Comparison of ENCODE assay signal across 1 cellular context in genomic region chr1:67647036-67647798, GRCh38.
TF ChIP-seq lines count a peak whose summit lies in the region.

No MANE protein-coding gene starts in this region.

TF ChIP-seq in GM23338, 12 proteins besides CTCF, POLR2A, EP300 and RAD21 (continued from another document):
- TF ChIP-seq ZNF462 (CRISPR knock-in tag; IDR thresholded peaks at IDR 0.05) (no peak), ZNF114 (CRISPR knock-in tag; IDR thresholded peaks at IDR 0.05) (no peak), EZH2 (IDR thresholded peaks at IDR 0.05; ENCODE audit: low read depth, unreplicated experiment) (no peak), CREB1 (CRISPR knock-in tag; IDR thresholded peaks at IDR 0.05; ENCODE audit: low read depth) (no peak), STAT1 (IDR thresholded peaks at IDR 0.05; ENCODE audit: unreplicated experiment) (no peak), ZNF331 (CRISPR knock-in tag; IDR thresholded peaks at IDR 0.05; ENCODE audit: low read depth) (no peak)
